In the genomic region with DNA sequence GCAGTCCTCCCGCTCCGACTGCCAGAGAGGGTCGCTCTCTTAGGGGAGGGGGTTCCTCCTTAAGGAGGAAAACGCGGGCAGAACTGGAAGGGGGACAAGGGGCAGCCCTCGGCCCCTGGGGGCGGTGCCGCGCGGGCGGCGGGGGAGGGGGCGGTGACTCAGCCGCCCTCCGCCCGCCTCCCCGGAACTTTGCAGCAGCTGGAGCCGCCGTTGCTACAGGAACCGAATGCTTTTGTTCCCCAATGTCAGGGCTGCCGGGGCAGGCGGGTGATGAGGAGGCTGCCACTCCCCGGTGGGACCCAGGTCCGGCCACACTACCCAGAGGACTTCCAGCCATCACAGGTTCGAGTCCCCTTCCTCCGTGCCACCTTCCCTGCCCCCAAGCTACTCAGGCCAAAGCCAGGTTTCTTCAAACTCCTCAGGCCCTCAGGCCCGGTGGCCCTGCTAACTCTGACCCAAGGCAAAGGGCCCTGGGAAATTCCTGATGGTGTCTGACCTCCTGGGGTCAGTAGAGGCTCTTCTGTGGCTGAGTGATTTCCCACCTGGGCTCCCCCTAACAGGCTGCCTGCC, we compare ENCODE assay signal across 8 cellular contexts. TPM values are rescaled to one million over a fixed set of nuclear protein-coding genes. Genes with fewer than 3 reads are reported as not detected.
DNase-seq lines count a peak whose midpoint lies in the region; ATAC-seq and TF ChIP-seq lines count a peak whose summit lies in the region.

No MANE protein-coding gene starts in this region.

- H2AFZ ChIP-seq in GM23338: peak overlapping the region; percentile 86; the same call in 1 of the 2 replicates

- TF ChIP-seq CTCF in GM23338 (conservative IDR thresholded peaks at IDR 0.05; ENCODE audit: low read depth in 2 of 2): 0 out of 4 replicates have a peak, but pooled peaks of 1 of the 2 experiments have one; percentile 19

- peaks cover 48% of the 10 kb centered on the region for H3K4me1 ChIP-seq in GM23338 (ENCODE audit: insufficient read depth)
- H3K4me1 ChIP-seq in mucosa of stomach (ENCODE audit: control insufficient read depth, insufficient read depth, low read length): peaks cover 23% of the 10 kb centered on the region

- peak overlapping the region; percentile 75 for H3K4me3 Mint-ChIP-seq in GM23338
- peak overlapping the region; percentile 35 for H3K4me3 Mint-ChIP-seq in stimulated activated naive CD8-positive, alpha-beta T cell treated with anti-CD3 and anti-CD28 coated beads, Interleukin-15, Interleukin-2, amounts not matched to agents 100 ng/mL and 50 ng/mL, for 24 hours

- peaks cover 24% of the 10 kb centered on the region for H3K27me3 ChIP-seq in GM23338 (ENCODE audit: insufficient read depth)
- peaks cover 63% of the 10 kb centered on the region for H3K27me3 ChIP-seq in mucosa of stomach (ENCODE audit: control insufficient read depth, insufficient read depth, low read length)

- H3K27me3 Mint-ChIP-seq in GM23338 (ENCODE audit: insufficient read depth, low read depth, poor library complexity): peaks cover 34% of the 10 kb centered on the region
- H3K27me3 Mint-ChIP-seq in stimulated activated naive CD8-positive, alpha-beta T cell treated with anti-CD3 and anti-CD28 coated beads, Interleukin-15, Interleukin-2, amounts not matched to agents 100 ng/mL and 50 ng/mL, for 24 hours: peaks cover 15% of the 10 kb centered on the region

- peak; percentile 29 for ATAC-seq in GM23338
- no peak for ATAC-seq in GM21423 (IDR thresholded peaks at IDR 0.05; ENCODE audit: unreplicated experiment)
- no peak for ATAC-seq in GM18867 (IDR thresholded peaks at IDR 0.05; ENCODE audit: unreplicated experiment)

- peaks cover 7% of the 10 kb centered on the region; the same call in 1 of the 2 replicates for H4K20me1 ChIP-seq in GM23338 (replicated peaks; ENCODE audit: insufficient read depth)

- H3K4me2 ChIP-seq in GM23338: peak overlapping the region; percentile 98

- DNase-seq in GM23338 (ENCODE audit: low spot score) (peak; percentile 88), NCI-H748 (lab: John Stamatoyannopoulos, UW; ENCODE audit: unreplicated experiment) (peak; percentile 73), epidermal melanocyte (ENCODE audit: insufficient read length, low spot score) (peak; percentile 74)
- peak; percentile 73 for DNase-seq in activated CD8-positive, alpha-beta memory T cell treated with anti-CD3 and anti-CD28 coated beads, Interleukin-2, amount 50 U/mL, for 48 hours

- H3K36me3 ChIP-seq in GM23338 (ENCODE audit: insufficient read depth): no peaks in the 10 kb centered on the region
- H3K36me3 ChIP-seq in mucosa of stomach (ENCODE audit: control insufficient read depth, insufficient read depth, low read length): no peaks in the 10 kb centered on the region

- H3K4me3 ChIP-seq in GM23338: peak overlapping the region; percentile 95
- H3K4me3 ChIP-seq in mucosa of stomach (ENCODE audit: low read length): no peak overlapping the region

- peaks cover 58% of the 10 kb centered on the region for H3K4me1 Mint-ChIP-seq in GM23338
- peaks cover 29% of the 10 kb centered on the region for H3K4me1 Mint-ChIP-seq in stimulated activated naive CD8-positive, alpha-beta T cell treated with anti-CD3 and anti-CD28 coated beads, Interleukin-15, Interleukin-2, amounts not matched to agents 100 ng/mL and 50 ng/mL, for 24 hours (ENCODE audit: low read depth)

- H3K9me3 Mint-ChIP-seq in GM23338: no peaks in the 10 kb centered on the region; the same call in 1 of the 3 replicates
- H3K9me3 Mint-ChIP-seq in stimulated activated naive CD8-positive, alpha-beta T cell treated with anti-CD3 and anti-CD28 coated beads, Interleukin-15, Interleukin-2, amounts not matched to agents 100 ng/mL and 50 ng/mL, for 24 hours: no peaks in the 10 kb centered on the region

- H3K9me2 ChIP-seq in GM23338 (ENCODE audit: insufficient read depth): no peaks in the 10 kb centered on the region

- peaks cover 25% of the 10 kb centered on the region for H3F3A ChIP-seq in GM23338 (replicated peaks; ENCODE audit: low read depth)

- H3K9ac ChIP-seq in mucosa of stomach (ENCODE audit: low read length): peak overlapping the region; percentile 56

- H3K27ac ChIP-seq in GM23338 (ENCODE audit: low read depth): peak overlapping the region; percentile 80; the same call in 1 of the 2 replicates

- peaks cover 13% of the 10 kb centered on the region; the same call in 1 of the 2 replicates for H3K79me2 ChIP-seq in GM23338 (replicated peaks; ENCODE audit: insufficient read depth)

- no peaks in the 10 kb centered on the region for H3K9me3 ChIP-seq in mucosa of stomach (ENCODE audit: control insufficient read depth, low read length)

- no peak overlapping the region for H3K27ac Mint-ChIP-seq in GM23338
- no peak overlapping the region for H3K27ac Mint-ChIP-seq in stimulated activated naive CD8-positive, alpha-beta T cell treated with anti-CD3 and anti-CD28 coated beads, Interleukin-15, Interleukin-2, amounts not matched to agents 100 ng/mL and 50 ng/mL, for 24 hours

- no peaks in the 10 kb centered on the region for H3K36me3 Mint-ChIP-seq in GM23338 (ENCODE audit: low read depth)
- H3K36me3 Mint-ChIP-seq in stimulated activated naive CD8-positive, alpha-beta T cell treated with anti-CD3 and anti-CD28 coated beads, Interleukin-15, Interleukin-2, amounts not matched to agents 100 ng/mL and 50 ng/mL, for 24 hours (ENCODE audit: low read depth): no peaks in the 10 kb centered on the region

TF ChIP-seq in GM23338, 12 proteins besides CTCF, POLR2A, EP300 and RAD21 (continues in another document):
- TF ChIP-seq JUNB (IDR thresholded peaks at IDR 0.05; ENCODE audit: unreplicated experiment) (no peak), POLR2AphosphoS5 (IDR thresholded peaks at IDR 0.05; ENCODE audit: low read depth) (no peak), CREB1 (CRISPR knock-in tag; IDR thresholded peaks at IDR 0.05; ENCODE audit: low read depth) (no peak), NANOG (IDR thresholded peaks at IDR 0.05; ENCODE audit: borderline replicate concordance) (no peak), REST (IDR thresholded peaks at IDR 0.05; ENCODE audit: unreplicated experiment) (no peak), EZH2phosphoT487 (IDR thresholded peaks at IDR 0.05; ENCODE audit: unreplicated experiment) (no peak), ZNF331 (CRISPR knock-in tag; IDR thresholded peaks at IDR 0.05; ENCODE audit: low read depth) (no peak), STAT1 (IDR thresholded peaks at IDR 0.05; ENCODE audit: unreplicated experiment) (no peak), EZH2 (IDR thresholded peaks at IDR 0.05; ENCODE audit: low read depth, unreplicated experiment) (no peak), ZNF114 (CRISPR knock-in tag; IDR thresholded peaks at IDR 0.05) (no peak)
- TF ChIP-seq, protein P1, sequence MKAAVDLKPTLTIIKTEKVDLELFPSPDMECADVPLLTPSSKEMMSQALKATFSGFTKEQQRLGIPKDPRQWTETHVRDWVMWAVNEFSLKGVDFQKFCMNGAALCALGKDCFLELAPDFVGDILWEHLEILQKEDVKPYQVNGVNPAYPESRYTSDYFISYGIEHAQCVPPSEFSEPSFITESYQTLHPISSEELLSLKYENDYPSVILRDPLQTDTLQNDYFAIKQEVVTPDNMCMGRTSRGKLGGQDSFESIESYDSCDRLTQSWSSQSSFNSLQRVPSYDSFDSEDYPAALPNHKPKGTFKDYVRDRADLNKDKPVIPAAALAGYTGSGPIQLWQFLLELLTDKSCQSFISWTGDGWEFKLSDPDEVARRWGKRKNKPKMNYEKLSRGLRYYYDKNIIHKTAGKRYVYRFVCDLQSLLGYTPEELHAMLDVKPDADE (IDR thresholded peaks at IDR 0.05): no peak

RNA-seq across cellular contexts. Expression of gene ADGRB2, which starts 3.2 kb away (rescaled TPM):
- total RNA-seq in GM23338 (2014; rRNA removed; shearing (Covaris generic)): 20.9 and 27.8 TPM in 2 replicates
- 7.9 and 8.0 TPM in 2 replicates for polyA plus RNA-seq in GM23338 (2016; fragmentation: Nextera tagmentation; extraction: Ambion mirVana)

RNA-seq across cellular contexts. Expression of gene SPOCD1, which starts 54.8 kb away (rescaled TPM):
- total RNA-seq in GM23338 (2014; rRNA removed; shearing (Covaris generic)): 1.3 and 2.9 TPM in 2 replicates
- polyA plus RNA-seq in GM23338 (2016; fragmentation: Nextera tagmentation; extraction: Ambion mirVana): 0.68 and 0.73 TPM in 2 replicates

RNA-seq across cellular contexts. Expression of gene COL16A1, which starts 57.2 kb away (rescaled TPM):
- 13.2 and 15.7 TPM in 2 replicates for total RNA-seq in GM23338 (2014; rRNA removed; shearing (Covaris generic))
- polyA plus RNA-seq in GM23338 (2016; fragmentation: Nextera tagmentation; extraction: Ambion mirVana): 3.4 and 4.2 TPM in 2 replicates
